11 cellular contexts compared by ENCODE assay signal in genomic region chr5:9197881-9198260, GRCh38.
DNase-seq lines count a peak whose midpoint lies in the region; ATAC-seq lines count a peak whose summit lies in the region.
"Had no signal": no experiment of that assay in that cellular context is flagged by ENCODE, and none has a peak within 500 bp of the region (broad histone marks: within the 10 kb centered on the region; RNA-seq: fewer than 3 reads in every experiment).

No MANE protein-coding gene starts in this region.

- peaks cover 2 to 9% of the 10 kb centered on the region in 2 donors for H3K4me1 Mint-ChIP-seq in stimulated activated naive B cell treated with anti-CD40 and anti-IgM and Interleukin-4, amounts not matched to agents 10 μg/mL and 1 μg/mL and 100 μg/mL, for 72 hours

- ATAC-seq in GM19328 (IDR thresholded peaks at IDR 0.05; ENCODE audit: unreplicated experiment) (peak; percentile 97), HG02852 (IDR thresholded peaks at IDR 0.05; ENCODE audit: unreplicated experiment) (peak; percentile 97)
- peak; percentile 93 to 94 for ATAC-seq in stimulated activated naive B cell treated with anti-CD40 and anti-IgM and Interleukin-4, amounts not matched to agents 10 μg/mL and 1 μg/mL and 100 μg/mL, for 72 hours (replicated peaks)
- ATAC-seq: body of pancreas had no signal

- H3K36me3 Mint-ChIP-seq in stimulated activated naive B cell treated with anti-CD40 and anti-IgM and Interleukin-4, amounts not matched to agents 10 μg/mL and 1 μg/mL and 100 μg/mL, for 72 hours, result no peaks in the 10 kb centered on the region

- H3K9me3 Mint-ChIP-seq in stimulated activated naive B cell treated with anti-CD40 and anti-IgM and Interleukin-4, amounts not matched to agents 10 μg/mL and 1 μg/mL and 100 μg/mL, for 72 hours, result peaks cover 4% of the 10 kb centered on the region in 2 donors

- peaks cover 0 to 11% of the 10 kb centered on the region in 2 donors for H3K27me3 Mint-ChIP-seq in stimulated activated naive B cell treated with anti-CD40 and anti-IgM and Interleukin-4, amounts not matched to agents 10 μg/mL and 1 μg/mL and 100 μg/mL, for 72 hours

- DNase-seq in MV-4-11 (lab: John Stamatoyannopoulos, UW), result peak; percentile 82
- DNase-seq in stimulated activated naive B cell treated with anti-CD40 and anti-IgM and Interleukin-4, amounts not matched to agents 10 μg/mL and 1 μg/mL and 100 μg/mL, for 72 hours, result no peak
- no peak for DNase-seq in NCI-H146 treated with DMSO at 0.1 percent for 48 hours (lab: John Stamatoyannopoulos, UW; ENCODE audit: unreplicated experiment)
- no peak for DNase-seq in NCI-H1105 (lab: John Stamatoyannopoulos, UW)
- no peak for DNase-seq in putamen (ENCODE audit: low spot score)
- DNase-seq: activated CD4-positive, alpha-beta T cell treated with anti-CD3 and anti-CD28 coated beads for 48 hours; body of pancreas; KBM-7; Peyer's patch had no signal

- H3K27ac Mint-ChIP-seq in stimulated activated naive B cell treated with anti-CD40 and anti-IgM and Interleukin-4, amounts not matched to agents 10 μg/mL and 1 μg/mL and 100 μg/mL, for 72 hours, result no peak overlapping the region

- H3K4me3 Mint-ChIP-seq in stimulated activated naive B cell treated with anti-CD40 and anti-IgM and Interleukin-4, amounts not matched to agents 10 μg/mL and 1 μg/mL and 100 μg/mL, for 72 hours, result no peak overlapping the region
